28 cellular contexts compared by ENCODE assay signal in genomic region chr11:91880660-91881059, GRCh38.
"Had no signal": no experiment of that assay in that cellular context is flagged by ENCODE, and none has a peak within 500 bp of the region (broad histone marks: within the 10 kb centered on the region; RNA-seq: fewer than 3 reads in every experiment).

No MANE protein-coding gene starts in this region.

- H3K4me3 Mint-ChIP-seq: dendritic cell treated with granulocyte-macrophage colony-stimulating factor and Interleukin-4, amounts not matched to agents 40 ng/mL and 50 ng/mL, for 4 days; effector memory CD8-positive, alpha-beta T cell; endodermal cell had no signal

- H3K36me3 ChIP-seq: colonic mucosa, esophagus muscularis mucosa, esophagus squamous epithelium, gastrocnemius medialis, gastroesophageal sphincter, heart left ventricle, heart right ventricle had no signal

- H3K9me3 ChIP-seq: colonic mucosa, esophagus muscularis mucosa, esophagus squamous epithelium, gastrocnemius medialis, gastroesophageal sphincter, heart left ventricle had no signal

- H3K9me3 Mint-ChIP-seq: dendritic cell treated with granulocyte-macrophage colony-stimulating factor and Interleukin-4, amounts not matched to agents 40 ng/mL and 50 ng/mL, for 4 days; endodermal cell had no signal

- H3K27ac Mint-ChIP-seq: dendritic cell treated with granulocyte-macrophage colony-stimulating factor and Interleukin-4, amounts not matched to agents 40 ng/mL and 50 ng/mL, for 4 days; effector memory CD8-positive, alpha-beta T cell; endodermal cell had no signal

- H3K4me3 ChIP-seq: colonic mucosa, coronary artery, dorsolateral prefrontal cortex, esophagus muscularis mucosa, esophagus squamous epithelium, gastrocnemius medialis, gastroesophageal sphincter, heart left ventricle, heart right ventricle had no signal

- H3K27me3 ChIP-seq: colonic mucosa, dorsolateral prefrontal cortex, esophagus muscularis mucosa, esophagus squamous epithelium, foreskin keratinocyte, gastrocnemius medialis, gastroesophageal sphincter, heart left ventricle, heart right ventricle had no signal

- H3K4me1 ChIP-seq: colonic mucosa, esophagus muscularis mucosa, esophagus squamous epithelium, foreskin keratinocyte, gastrocnemius medialis, gastroesophageal sphincter, heart left ventricle, heart right ventricle had no signal

- DNase-seq: colonic mucosa; cortex of kidney; dermis blood vessel endothelial cell; dorsolateral prefrontal cortex; effector CD4-positive, alpha-beta T cell; effector CD8-positive, alpha-beta T cell; effector memory CD4-positive, alpha-beta T cell; effector memory CD8-positive, alpha-beta T cell; endodermal cell; erythroblast; esophagus squamous epithelium; foreskin fibroblast; foreskin keratinocyte; foreskin melanocyte; gastrocnemius medialis; glutamatergic neuron; heart left ventricle; heart right ventricle had no signal

- H3K4me1 Mint-ChIP-seq: endodermal cell had no signal

- H3K27me3 Mint-ChIP-seq: dendritic cell treated with granulocyte-macrophage colony-stimulating factor and Interleukin-4, amounts not matched to agents 40 ng/mL and 50 ng/mL, for 4 days; effector memory CD8-positive, alpha-beta T cell had no signal

- FAIRE-seq: colon, endometrium, endothelial cell of umbilical vein, frontal cortex had no signal

- ATAC-seq: effector memory CD8-positive, alpha-beta T cell; esophagus mucosa; foreskin keratinocyte; gastrocnemius medialis; gastroesophageal sphincter; heart left ventricle; heart right ventricle had no signal

- H3K27ac ChIP-seq: colonic mucosa, coronary artery, dorsolateral prefrontal cortex, epithelial cell of prostate, esophagus muscularis mucosa, esophagus squamous epithelium, foreskin keratinocyte, gastrocnemius medialis, gastroesophageal sphincter, heart left ventricle, heart right ventricle had no signal
